12 cellular contexts compared by ENCODE assay signal in the genomic region with DNA sequence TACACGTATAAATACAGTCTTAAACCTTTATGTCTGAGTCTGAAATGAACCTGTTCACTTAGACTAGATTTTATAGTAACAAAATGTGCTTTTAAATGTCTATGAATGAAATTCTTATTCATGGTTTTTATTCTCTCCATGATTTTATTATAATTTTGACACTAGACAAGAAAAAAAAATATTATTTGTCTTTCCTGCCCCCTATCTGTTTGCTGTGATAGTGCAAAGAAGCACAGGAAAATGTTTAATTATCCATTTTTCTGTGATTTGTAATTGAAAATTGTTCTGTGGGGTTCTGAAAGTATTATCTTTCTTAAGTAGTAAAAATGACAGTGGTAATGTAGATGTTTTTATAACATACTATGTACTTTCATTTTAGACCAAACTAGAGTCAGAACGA. TPM values are rescaled to one million over a fixed set of nuclear protein-coding genes. Genes with fewer than 3 reads are reported as not detected.
DNase-seq lines count a peak whose midpoint lies in the region; ATAC-seq and TF ChIP-seq lines count a peak whose summit lies in the region.
"Had no signal": no experiment of that assay in that cellular context is flagged by ENCODE, and none has a peak within 500 bp of the region (broad histone marks: within the 10 kb centered on the region; RNA-seq: fewer than 3 reads in every experiment).

No MANE protein-coding gene starts in this region.

- WGBS in gastroesophageal sphincter (ENCODE audit: low coverage in 1 of 2), 2 donors = 63 to 76% methylated on average over 2 of the region's 2 CpGs

- DNase-seq in natural killer cell (no peak), SK-MEL-5 (ENCODE audit: low read depth, low spot score) (peak; percentile 8), NCI-H1417 treated with DMSO at 0.1 percent for 48 hours (lab: John Stamatoyannopoulos, UW) (no peak)
- DNase-seq in natural killer cell treated with Interleukin-12 subunit alpha and Interleukin-12 subunit beta and Interleukin-15 and Interleukin-18, amount 100 ng/mL, for 72 hours (ENCODE audit: low spot score) = no peak
- DNase-seq in effector memory CD8-positive, alpha-beta T cell = no peak
- DNase-seq in stimulated activated naive CD8-positive, alpha-beta T cell treated with anti-CD3 and anti-CD28 coated beads, Interleukin-15, amount 100 ng/mL, for 72 hours = no peak
- DNase-seq: activated CD8-positive, alpha-beta memory T cell treated with anti-CD3 and anti-CD28 coated beads, Interleukin-2, amount 50 U/mL, for 4 hours; NCI-H2107; stimulated activated CD4-positive, alpha-beta T cell treated with anti-CD3 and anti-CD28 coated beads, Interleukin-1b, Interleukin-23, amount 100 ng/mL, for 48 hours had no signal

- ATAC-seq in natural killer cell = no peak
- ATAC-seq in natural killer cell treated with Interleukin-12 subunit alpha and Interleukin-12 subunit beta and Interleukin-15 and Interleukin-18, amount 100 ng/mL, for 72 hours = no peak
- ATAC-seq in gastroesophageal sphincter = no peak
- no peak for ATAC-seq in effector memory CD8-positive, alpha-beta T cell (replicated peaks)
- ATAC-seq in stimulated activated naive CD8-positive, alpha-beta T cell treated with anti-CD3 and anti-CD28 coated beads, Interleukin-15, amount 100 ng/mL, for 72 hours = no peak
- ATAC-seq in HG03565 (IDR thresholded peaks at IDR 0.05; ENCODE audit: unreplicated experiment) = no peak

- peaks cover 0 to 28% of the 10 kb centered on the region in 2 donors for H3K36me3 ChIP-seq in gastroesophageal sphincter

- H3K4me1 ChIP-seq in gastroesophageal sphincter = no peaks in the 10 kb centered on the region

- no peaks in the 10 kb centered on the region for H3K36me3 Mint-ChIP-seq in natural killer cell
- H3K36me3 Mint-ChIP-seq in natural killer cell treated with Interleukin-12 subunit alpha and Interleukin-12 subunit beta and Interleukin-15 and Interleukin-18, amount 100 ng/mL, for 72 hours = no peaks in the 10 kb centered on the region
- peaks cover 19% of the 10 kb centered on the region for H3K36me3 Mint-ChIP-seq in effector memory CD8-positive, alpha-beta T cell (ENCODE audit: insufficient read depth)

- peaks cover 5 to 6% of the 10 kb centered on the region in 2 donors for H3K4me1 Mint-ChIP-seq in natural killer cell
- H3K4me1 Mint-ChIP-seq in natural killer cell treated with Interleukin-12 subunit alpha and Interleukin-12 subunit beta and Interleukin-15 and Interleukin-18, amount 100 ng/mL, for 72 hours (ENCODE audit: low read depth in 2 of 2) = no peaks in the 10 kb centered on the region
- no peaks in the 10 kb centered on the region for H3K4me1 Mint-ChIP-seq in effector memory CD8-positive, alpha-beta T cell (ENCODE audit: low read depth in 2 of 2)
- H3K4me1 Mint-ChIP-seq in stimulated activated naive CD8-positive, alpha-beta T cell treated with anti-CD3 and anti-CD28 coated beads, Interleukin-15, amount 100 ng/mL, for 72 hours = peaks cover 14% of the 10 kb centered on the region
- H3K4me1 Mint-ChIP-seq: central memory CD8-positive, alpha-beta T cell had no signal

- H3K27me3 ChIP-seq in gastroesophageal sphincter = no peaks in the 10 kb centered on the region

- no peak overlapping the region for H3K27ac ChIP-seq in gastroesophageal sphincter

- no peaks in the 10 kb centered on the region for H3K9me3 Mint-ChIP-seq in natural killer cell
- H3K9me3 Mint-ChIP-seq in natural killer cell treated with Interleukin-12 subunit alpha and Interleukin-12 subunit beta and Interleukin-15 and Interleukin-18, amount 100 ng/mL, for 72 hours = no peaks in the 10 kb centered on the region
- H3K9me3 Mint-ChIP-seq in effector memory CD8-positive, alpha-beta T cell = no peaks in the 10 kb centered on the region
- H3K9me3 Mint-ChIP-seq in stimulated activated naive CD8-positive, alpha-beta T cell treated with anti-CD3 and anti-CD28 coated beads, Interleukin-15, amount 100 ng/mL, for 72 hours = no peaks in the 10 kb centered on the region
- H3K9me3 Mint-ChIP-seq: central memory CD8-positive, alpha-beta T cell had no signal

- in situ Hi-C loops in SK-MEL-5 (cut with HindIII; ENCODE audit: low pct_unique_long_range_greater_than_20kb, low sequenced_read_pairs) = no loop called here

- H3K27me3 Mint-ChIP-seq in natural killer cell (ENCODE audit: low read depth in 2 of 2) = no peaks in the 10 kb centered on the region
- peaks cover 0 to 6% of the 10 kb centered on the region in 2 donors for H3K27me3 Mint-ChIP-seq in natural killer cell treated with Interleukin-12 subunit alpha and Interleukin-12 subunit beta and Interleukin-15 and Interleukin-18, amount 100 ng/mL, for 72 hours
- H3K27me3 Mint-ChIP-seq in effector memory CD8-positive, alpha-beta T cell = no peaks in the 10 kb centered on the region
- no peaks in the 10 kb centered on the region for H3K27me3 Mint-ChIP-seq in stimulated activated naive CD8-positive, alpha-beta T cell treated with anti-CD3 and anti-CD28 coated beads, Interleukin-15, amount 100 ng/mL, for 72 hours
- H3K27me3 Mint-ChIP-seq: central memory CD8-positive, alpha-beta T cell had no signal

- no peak for TF ChIP-seq POLR2A in gastroesophageal sphincter (IDR thresholded peaks at IDR 0.05)

- no peaks in the 10 kb centered on the region for H3K9me3 ChIP-seq in gastroesophageal sphincter

- no peak overlapping the region for H3K27ac Mint-ChIP-seq in natural killer cell
- no peak overlapping the region for H3K27ac Mint-ChIP-seq in natural killer cell treated with Interleukin-12 subunit alpha and Interleukin-12 subunit beta and Interleukin-15 and Interleukin-18, amount 100 ng/mL, for 72 hours
- no peak overlapping the region for H3K27ac Mint-ChIP-seq in effector memory CD8-positive, alpha-beta T cell
- H3K27ac Mint-ChIP-seq in stimulated activated naive CD8-positive, alpha-beta T cell treated with anti-CD3 and anti-CD28 coated beads, Interleukin-15, amount 100 ng/mL, for 72 hours = no peak overlapping the region

- intact Hi-C loops in natural killer cell (cut with micrococcal nuclease) = loop anchor here (1.0 kb wide), 1 partner anchor 88 kb away; no protein-coding TSS in a partner anchor

- no peak overlapping the region for H3K4me3 Mint-ChIP-seq in natural killer cell
- H3K4me3 Mint-ChIP-seq in natural killer cell treated with Interleukin-12 subunit alpha and Interleukin-12 subunit beta and Interleukin-15 and Interleukin-18, amount 100 ng/mL, for 72 hours = no peak overlapping the region
- no peak overlapping the region for H3K4me3 Mint-ChIP-seq in effector memory CD8-positive, alpha-beta T cell
- no peak overlapping the region for H3K4me3 Mint-ChIP-seq in stimulated activated naive CD8-positive, alpha-beta T cell treated with anti-CD3 and anti-CD28 coated beads, Interleukin-15, amount 100 ng/mL, for 72 hours
- H3K4me3 Mint-ChIP-seq: central memory CD8-positive, alpha-beta T cell had no signal

- H3K4me3 ChIP-seq in gastroesophageal sphincter = no peak overlapping the region

- TF ChIP-seq CTCF in natural killer cell (IDR thresholded peaks at IDR 0.05) (peak; percentile 54), gastroesophageal sphincter (IDR thresholded peaks at IDR 0.05) (peak in 3 of 4 experiments; percentile 7 to 45 (median 24))

- TF ChIP-seq EP300 in gastroesophageal sphincter (IDR thresholded peaks at IDR 0.05) = no peak

RNA-seq across cellular contexts. Expression of gene INTS6L, which starts 52.0 kb away (rescaled TPM):
- total RNA-seq in natural killer cell (10 to 100 TPM; 24.0 to 30.2 (median 26.7) TPM), gastroesophageal sphincter (10 to 100 TPM in 2 of 4 donors, 1 to 10 TPM in 2; 7.6 to 18.4 (median 10.3) TPM)
- total RNA-seq in natural killer cell treated with Interleukin-12 subunit alpha and Interleukin-12 subunit beta and Interleukin-15 and Interleukin-18, amount 100 ng/mL, for 72 hours = 10 to 100 TPM; 20.5 to 20.9 TPM
- total RNA-seq in SK-MEL-5 (2014; rRNA removed; shearing (Covaris generic)) = 5.0 and 6.6 TPM in 2 replicates
- 4.2 and 4.4 TPM in 2 replicates for polyA plus RNA-seq in SK-MEL-5 (2015; cell fraction: cytosol; rRNA removed)
- 70.6 and 87.2 TPM in 2 replicates for polyA plus RNA-seq in SK-MEL-5 (2015; cell fraction: nucleus; rRNA removed)
